20 cellular contexts compared by ENCODE assay signal in the genomic region with DNA sequence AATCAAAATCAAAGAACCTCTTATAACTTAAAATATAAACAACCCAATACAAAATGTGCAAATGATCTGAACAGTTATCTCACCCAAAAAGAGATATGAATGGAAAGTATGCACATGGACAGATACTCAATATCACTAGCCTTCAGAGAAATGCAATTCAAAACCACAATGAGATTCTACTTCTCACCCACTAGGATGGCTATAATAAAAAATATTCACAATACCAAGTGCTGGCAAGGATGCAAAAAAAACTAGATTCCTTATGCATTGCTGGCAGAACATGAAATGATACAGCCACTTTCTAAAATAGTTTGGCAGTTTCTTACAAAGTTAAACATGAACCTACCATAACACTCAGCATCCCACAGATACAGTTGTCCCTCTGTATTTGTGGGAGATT.
A peak's percentile ranks its signal among the peaks of the same experiment; 100 is the strongest.
DNase-seq lines count a peak whose midpoint lies in the region; ATAC-seq and TF ChIP-seq lines count a peak whose summit lies in the region.
"Had no signal": no experiment of that assay in that cellular context is flagged by ENCODE, and none has a peak within 500 bp of the region (broad histone marks: within the 10 kb centered on the region; RNA-seq: fewer than 3 reads in every experiment).

No MANE protein-coding gene starts in this region.

- H3K9me3 Mint-ChIP-seq in activated CD4-positive, alpha-beta T cell treated with anti-CD3 and anti-CD28 coated beads for 36 hours (ENCODE audit: low read depth) = no peaks in the 10 kb centered on the region
- H3K9me3 Mint-ChIP-seq in natural killer cell treated with Interleukin-12 subunit alpha and Interleukin-12 subunit beta and Interleukin-15 and Interleukin-18, amount 100 ng/mL, for 72 hours = peaks cover 9% of the 10 kb centered on the region
- H3K9me3 Mint-ChIP-seq: H9, HFFc6 had no signal

- H3K27ac Mint-ChIP-seq in activated CD4-positive, alpha-beta T cell treated with anti-CD3 and anti-CD28 coated beads for 36 hours = no peak overlapping the region
- H3K27ac Mint-ChIP-seq in natural killer cell treated with Interleukin-12 subunit alpha and Interleukin-12 subunit beta and Interleukin-15 and Interleukin-18, amount 100 ng/mL, for 72 hours = no peak overlapping the region
- H3K27ac Mint-ChIP-seq: B cell, H9, HFFc6 had no signal

- POLR2A ChIA-PET in activated CD4-positive, alpha-beta T cell treated with anti-CD3 and anti-CD28 coated beads for 36 hours (lab: Charles Lee) = no interaction called here

- intact Hi-C loops in activated CD4-positive, alpha-beta T cell treated with anti-CD3 and anti-CD28 coated beads for 36 hours (cut with DNase I, micrococcal nuclease) = no loop called here

- no peak overlapping the region for H3K4me3 Mint-ChIP-seq in activated CD4-positive, alpha-beta T cell treated with anti-CD3 and anti-CD28 coated beads for 36 hours
- no peak overlapping the region for H3K4me3 Mint-ChIP-seq in natural killer cell treated with Interleukin-12 subunit alpha and Interleukin-12 subunit beta and Interleukin-15 and Interleukin-18, amount 100 ng/mL, for 72 hours
- H3K4me3 Mint-ChIP-seq: B cell, H9, HFFc6 had no signal

- TF ChIP-seq CTCF in AG10803 (conservative IDR thresholded peaks at IDR 0.05; ENCODE audit: low read length) (no peak), cardiac fibroblast (IDR thresholded peaks at IDR 0.05; ENCODE audit: low read depth, low read length) (no peak)

- DNase-seq in AG10803 (ENCODE audit: low read depth) (peak; percentile 17), NCI-H226 (peak; percentile 50), cardiac fibroblast (ENCODE audit: low read depth in 2 of 2) (peak; percentile 10 to 21), iris pigment epithelial cell (ENCODE audit: low read depth) (peak; percentile 5)
- DNase-seq in activated CD4-positive, alpha-beta T cell treated with anti-CD3 and anti-CD28 coated beads for 36 hours = no peak
- no peak for DNase-seq in natural killer cell treated with Interleukin-12 subunit alpha and Interleukin-12 subunit beta and Interleukin-15 and Interleukin-18, amount 100 ng/mL, for 72 hours (ENCODE audit: low spot score)
- DNase-seq: DMS79, H9, HFFc6, NCI-H1092 treated with DMSO at 0.1 percent for 48 hours, NCI-H146, NCI-H2029, NCI-H2227 treated with DMSO at 0.1 percent for 48 hours, NCI-H510A treated with DMSO at 0.1 percent for 48 hours, NCI-H748 treated with DMSO at 0.1 percent for 48 hours, PC-9, RPMI8226, SHP77 had no signal

- no peaks in the 10 kb centered on the region for H3K27me3 Mint-ChIP-seq in activated CD4-positive, alpha-beta T cell treated with anti-CD3 and anti-CD28 coated beads for 36 hours
- no peaks in the 10 kb centered on the region for H3K27me3 Mint-ChIP-seq in natural killer cell treated with Interleukin-12 subunit alpha and Interleukin-12 subunit beta and Interleukin-15 and Interleukin-18, amount 100 ng/mL, for 72 hours
- H3K27me3 Mint-ChIP-seq: B cell had no signal

- ATAC-seq in activated CD4-positive, alpha-beta T cell treated with anti-CD3 and anti-CD28 coated beads for 36 hours = no peak
- no peak for ATAC-seq in HG03108 (IDR thresholded peaks at IDR 0.05; ENCODE audit: unreplicated experiment)
- no peak for ATAC-seq in natural killer cell treated with Interleukin-12 subunit alpha and Interleukin-12 subunit beta and Interleukin-15 and Interleukin-18, amount 100 ng/mL, for 72 hours

- CTCF ChIA-PET in activated CD4-positive, alpha-beta T cell treated with anti-CD3 and anti-CD28 coated beads for 36 hours (lab: Charles Lee) = interaction anchor here (0.7 kb wide), 1 partner anchor 277 kb away, joined by 7 read pairs; no protein-coding TSS in a partner anchor

- no peaks in the 10 kb centered on the region for H3K36me3 Mint-ChIP-seq in activated CD4-positive, alpha-beta T cell treated with anti-CD3 and anti-CD28 coated beads for 36 hours (ENCODE audit: low read depth)
- H3K36me3 Mint-ChIP-seq in natural killer cell treated with Interleukin-12 subunit alpha and Interleukin-12 subunit beta and Interleukin-15 and Interleukin-18, amount 100 ng/mL, for 72 hours = peaks cover 6% of the 10 kb centered on the region

- H3K4me3 ChIP-seq in AG10803 (ENCODE audit: low read length) (no peak overlapping the region), cardiac fibroblast (replicated peaks in 1 of 2; ENCODE audit: low read depth in 2 of 2, low read length in 2 of 2) (no peak overlapping the region)
- H3K4me3 ChIP-seq: PC-9 had no signal

- H3K4me1 Mint-ChIP-seq in activated CD4-positive, alpha-beta T cell treated with anti-CD3 and anti-CD28 coated beads for 36 hours = no peaks in the 10 kb centered on the region
- H3K4me1 Mint-ChIP-seq in natural killer cell treated with Interleukin-12 subunit alpha and Interleukin-12 subunit beta and Interleukin-15 and Interleukin-18, amount 100 ng/mL, for 72 hours (ENCODE audit: low read depth in 2 of 2) = peaks cover 2 to 12% of the 10 kb centered on the region in 2 donors
- H3K4me1 Mint-ChIP-seq: B cell, H9 had no signal

Comparison
In these comparisons a context has a peak if more than half of its experiments do, and no peak if none do; other contexts are left out.
1. DNase-seq: peak in AG10803 (single experiment), NCI-H226 (single experiment), cardiac fibroblast (2 of 2) and iris pigment epithelial cell (single experiment); none in activated CD4-positive, alpha-beta T cell treated with anti-CD3 and anti-CD28 coated beads for 36 hours (single experiment) and natural killer cell treated with Interleukin-12 subunit alpha and Interleukin-12 subunit beta and Interleukin-15 and Interleukin-18, amount 100 ng/mL, for 72 hours (single experiment).